Comparison of ENCODE assay signal across 1 cellular context in the genomic region with DNA sequence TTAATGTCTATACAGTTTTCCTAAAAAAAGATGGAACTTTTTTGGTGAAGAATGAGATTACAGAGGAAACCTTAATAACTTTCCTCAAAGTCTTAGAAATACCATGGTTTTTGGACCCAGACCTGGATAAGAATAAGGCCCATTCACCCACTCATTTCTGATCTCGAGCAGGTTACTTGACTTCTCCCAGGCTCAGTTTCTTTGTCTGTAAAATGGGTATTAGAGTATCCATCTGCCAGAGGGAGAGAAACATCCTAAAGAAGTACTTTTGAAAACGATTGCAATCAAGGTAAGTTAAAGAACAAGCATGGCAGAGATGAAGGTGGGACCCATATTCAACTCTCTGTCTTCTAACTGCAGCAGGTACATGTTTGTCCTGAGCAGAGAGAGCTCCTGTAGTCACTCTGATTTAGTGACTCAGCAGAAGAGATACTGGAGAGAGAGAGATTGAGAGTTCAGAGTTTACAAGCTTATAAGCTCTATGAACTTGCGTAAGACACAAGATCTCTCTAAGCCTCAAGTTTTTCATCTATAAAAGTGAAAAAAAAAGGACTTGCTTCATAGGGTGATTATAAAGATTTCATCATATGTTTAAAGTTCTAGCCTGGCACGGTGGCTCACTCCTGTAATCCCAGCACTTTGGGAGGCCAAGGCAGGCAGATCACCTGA.
TF ChIP-seq lines count a peak whose summit lies in the region.

No MANE protein-coding gene starts in this region.

TF ChIP-seq in WTC11, 78 proteins besides CTCF, POLR2A, EP300 and RAD21 (continued from another document):
- TF ChIP-seq, protein P1, sequence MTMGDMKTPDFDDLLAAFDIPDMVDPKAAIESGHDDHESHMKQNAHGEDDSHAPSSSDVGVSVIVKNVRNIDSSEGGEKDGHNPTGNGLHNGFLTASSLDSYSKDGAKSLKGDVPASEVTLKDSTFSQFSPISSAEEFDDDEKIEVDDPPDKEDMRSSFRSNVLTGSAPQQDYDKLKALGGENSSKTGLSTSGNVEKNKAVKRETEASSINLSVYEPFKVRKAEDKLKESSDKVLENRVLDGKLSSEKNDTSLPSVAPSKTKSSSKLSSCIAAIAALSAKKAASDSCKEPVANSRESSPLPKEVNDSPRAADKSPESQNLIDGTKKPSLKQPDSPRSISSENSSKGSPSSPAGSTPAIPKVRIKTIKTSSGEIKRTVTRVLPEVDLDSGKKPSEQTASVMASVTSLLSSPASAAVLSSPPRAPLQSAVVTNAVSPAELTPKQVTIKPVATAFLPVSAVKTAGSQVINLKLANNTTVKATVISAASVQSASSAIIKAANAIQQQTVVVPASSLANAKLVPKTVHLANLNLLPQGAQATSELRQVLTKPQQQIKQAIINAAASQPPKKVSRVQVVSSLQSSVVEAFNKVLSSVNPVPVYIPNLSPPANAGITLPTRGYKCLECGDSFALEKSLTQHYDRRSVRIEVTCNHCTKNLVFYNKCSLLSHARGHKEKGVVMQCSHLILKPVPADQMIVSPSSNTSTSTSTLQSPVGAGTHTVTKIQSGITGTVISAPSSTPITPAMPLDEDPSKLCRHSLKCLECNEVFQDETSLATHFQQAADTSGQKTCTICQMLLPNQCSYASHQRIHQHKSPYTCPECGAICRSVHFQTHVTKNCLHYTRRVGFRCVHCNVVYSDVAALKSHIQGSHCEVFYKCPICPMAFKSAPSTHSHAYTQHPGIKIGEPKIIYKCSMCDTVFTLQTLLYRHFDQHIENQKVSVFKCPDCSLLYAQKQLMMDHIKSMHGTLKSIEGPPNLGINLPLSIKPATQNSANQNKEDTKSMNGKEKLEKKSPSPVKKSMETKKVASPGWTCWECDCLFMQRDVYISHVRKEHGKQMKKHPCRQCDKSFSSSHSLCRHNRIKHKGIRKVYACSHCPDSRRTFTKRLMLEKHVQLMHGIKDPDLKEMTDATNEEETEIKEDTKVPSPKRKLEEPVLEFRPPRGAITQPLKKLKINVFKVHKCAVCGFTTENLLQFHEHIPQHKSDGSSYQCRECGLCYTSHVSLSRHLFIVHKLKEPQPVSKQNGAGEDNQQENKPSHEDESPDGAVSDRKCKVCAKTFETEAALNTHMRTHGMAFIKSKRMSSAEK (CRISPR knock-in tag; IDR thresholded peaks at IDR 0.05; ENCODE audit: borderline replicate concordance): no peak
- TF ChIP-seq ARID4B (CRISPR knock-in tag; IDR thresholded peaks at IDR 0.05; ENCODE audit: borderline replicate concordance): no peak
- no peak for TF ChIP-seq KAT7 (CRISPR knock-in tag; IDR thresholded peaks at IDR 0.05; ENCODE audit: borderline replicate concordance)
- no peak for TF ChIP-seq ZNF512 (CRISPR knock-in tag; IDR thresholded peaks at IDR 0.05; ENCODE audit: borderline replicate concordance)
- no peak for TF ChIP-seq NFE2L1 (CRISPR knock-in tag; IDR thresholded peaks at IDR 0.05)
- TF ChIP-seq, protein P2, sequence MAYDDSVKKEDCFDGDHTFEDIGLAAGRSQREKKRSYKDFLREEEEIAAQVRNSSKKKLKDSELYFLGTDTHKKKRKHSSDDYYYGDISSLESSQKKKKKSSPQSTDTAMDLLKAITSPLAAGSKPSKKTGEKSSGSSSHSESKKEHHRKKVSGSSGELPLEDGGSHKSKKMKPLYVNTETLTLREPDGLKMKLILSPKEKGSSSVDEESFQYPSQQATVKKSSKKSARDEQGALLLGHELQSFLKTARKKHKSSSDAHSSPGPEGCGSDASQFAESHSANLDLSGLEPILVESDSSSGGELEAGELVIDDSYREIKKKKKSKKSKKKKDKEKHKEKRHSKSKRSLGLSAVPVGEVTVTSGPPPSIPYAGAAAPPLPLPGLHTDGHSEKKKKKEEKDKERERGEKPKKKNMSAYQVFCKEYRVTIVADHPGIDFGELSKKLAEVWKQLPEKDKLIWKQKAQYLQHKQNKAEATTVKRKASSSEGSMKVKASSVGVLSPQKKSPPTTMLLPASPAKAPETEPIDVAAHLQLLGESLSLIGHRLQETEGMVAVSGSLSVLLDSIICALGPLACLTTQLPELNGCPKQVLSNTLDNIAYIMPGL (CRISPR knock-in tag; IDR thresholded peaks at IDR 0.05): no peak
